In the genomic region with DNA sequence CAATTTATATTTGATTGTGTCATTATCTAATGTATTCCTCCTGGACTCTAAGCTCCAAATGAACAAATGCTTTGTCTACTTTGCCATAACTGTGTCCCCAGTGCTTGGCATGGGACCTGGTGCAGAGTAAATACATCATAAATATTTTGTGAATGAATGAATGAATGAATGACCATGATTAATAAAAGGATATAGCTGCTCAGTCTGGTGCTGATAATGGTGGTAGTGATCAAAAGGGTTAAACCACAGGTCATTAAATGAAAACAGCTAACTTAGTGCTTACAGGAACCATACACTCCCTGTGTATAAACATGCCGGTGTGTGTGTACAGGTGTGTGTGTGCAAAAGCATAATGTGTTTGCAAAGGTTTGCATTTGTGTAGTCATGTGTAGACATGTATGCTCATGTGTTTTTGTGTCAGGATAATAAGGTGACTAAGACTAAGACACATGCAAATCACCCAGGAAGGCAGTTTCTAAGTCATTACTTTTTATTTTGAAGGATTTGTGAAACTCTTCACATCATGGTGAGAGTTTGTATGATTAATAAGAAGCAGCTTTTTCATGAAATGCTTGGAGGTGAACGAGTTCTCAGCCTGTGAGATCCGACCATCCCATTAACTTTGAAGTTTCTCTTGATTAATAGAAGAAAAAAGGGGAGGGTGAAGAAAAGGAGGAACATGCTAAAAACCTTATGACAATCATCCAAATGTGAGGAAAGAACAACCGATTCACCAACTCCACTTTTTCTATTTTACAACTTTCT, we compare ENCODE assay signal across 11 cellular contexts. TPM values are rescaled to one million over a fixed set of nuclear protein-coding genes. Genes with fewer than 3 reads are reported as not detected.
DNase-seq lines count a peak whose midpoint lies in the region; ATAC-seq and TF ChIP-seq lines count a peak whose summit lies in the region.
"Had no signal": no experiment of that assay in that cellular context is flagged by ENCODE, and none has a peak within 500 bp of the region (broad histone marks: within the 10 kb centered on the region; RNA-seq: fewer than 3 reads in every experiment).

No MANE protein-coding gene starts in this region.

- H3K4me3 ChIP-seq in GM12864 (ENCODE audit: low read depth, low read length) (peak overlapping the region; percentile 28; the same call in 1 of the 2 replicates), esophagus muscularis mucosa (no peak overlapping the region), BE2C (ENCODE audit: low read depth, low read length) (no peak overlapping the region)
- H3K4me3 ChIP-seq: PC-9 had no signal

- H3K27me3 ChIP-seq in esophagus muscularis mucosa (no peaks in the 10 kb centered on the region), BE2C (no peaks in the 10 kb centered on the region)

- H3K27ac ChIP-seq in esophagus muscularis mucosa (replicated peaks in 1 of 4), result peak overlapping the region in 3 of 4 donors; percentile 57 to 78 (median 75)
- H3K27ac ChIP-seq: PC-9 had no signal

- intact Hi-C loops in esophagus muscularis mucosa (cut with DNase I), result no loop called here

- peak; percentile 70 for ATAC-seq in GM21390 (IDR thresholded peaks at IDR 0.05; ENCODE audit: unreplicated experiment)
- peak; percentile 72 for ATAC-seq in HG03159 (IDR thresholded peaks at IDR 0.05; ENCODE audit: unreplicated experiment)

- H3K9me3 ChIP-seq in esophagus muscularis mucosa, result no peaks in the 10 kb centered on the region
- no peaks in the 10 kb centered on the region for H3K9me3 ChIP-seq in BE2C

- WGBS in esophagus muscularis mucosa, result 53% methylated on average over 4 of the region's 4 CpGs

- no peak for TF ChIP-seq POLR2A in esophagus muscularis mucosa (IDR thresholded peaks at IDR 0.05; ENCODE audit: low read depth)

- H3K4me1 ChIP-seq in esophagus muscularis mucosa, result peaks cover 50 to 65% (median 62%) of the 10 kb centered on the region in 4 donors
- H3K4me1 ChIP-seq in BE2C, result no peaks in the 10 kb centered on the region; the same call in 1 of the 2 replicates

- no peak for TF ChIP-seq CTCF in GM12864 (IDR thresholded peaks at IDR 0.05; ENCODE audit: low read depth, low read length, missing control alignments)
- no peak for TF ChIP-seq CTCF in esophagus muscularis mucosa (IDR thresholded peaks at IDR 0.05)
- TF ChIP-seq CTCF in BE2C (IDR thresholded peaks at IDR 0.05; ENCODE audit: low read depth, low read length), result no peak

- DNase-seq in GM12864 (ENCODE audit: low read depth) (peak; percentile 65), esophagus muscularis mucosa (ENCODE audit: extremely low spot score) (no peak), SW480 (ENCODE audit: low spot score) (no peak), BE2C (no peak), cerebellar cortex (ENCODE audit: low spot score) (no peak), NAMALWA (ENCODE audit: low spot score) (no peak)
- DNase-seq: activated T-cell treated with anti-CD3 and anti-CD28 coated beads, Interleukin-2, amount 50 U/mL, for 24 hours; CD4-positive, alpha-beta T cell; PC-9 had no signal

- H3K36me3 ChIP-seq in esophagus muscularis mucosa (peaks cover 11 to 56% (median 43%) of the 10 kb centered on the region in 4 donors), BE2C (no peaks in the 10 kb centered on the region)

- no peak for TF ChIP-seq EP300 in esophagus muscularis mucosa (IDR thresholded peaks at IDR 0.05)

RNA-seq across cellular contexts. Expression of a gene that starts 24.6 kb away (rescaled TPM):
- 100 to 1,000 TPM; 269 to 875 (median 432) TPM for total RNA-seq in esophagus muscularis mucosa
- 221 TPM for polyA plus RNA-seq in BE2C (2012; ENCODE audit: insufficient read depth, insufficient read length, low read depth)
